Comparison of ENCODE assay signal across 13 cellular contexts in the genomic region with DNA sequence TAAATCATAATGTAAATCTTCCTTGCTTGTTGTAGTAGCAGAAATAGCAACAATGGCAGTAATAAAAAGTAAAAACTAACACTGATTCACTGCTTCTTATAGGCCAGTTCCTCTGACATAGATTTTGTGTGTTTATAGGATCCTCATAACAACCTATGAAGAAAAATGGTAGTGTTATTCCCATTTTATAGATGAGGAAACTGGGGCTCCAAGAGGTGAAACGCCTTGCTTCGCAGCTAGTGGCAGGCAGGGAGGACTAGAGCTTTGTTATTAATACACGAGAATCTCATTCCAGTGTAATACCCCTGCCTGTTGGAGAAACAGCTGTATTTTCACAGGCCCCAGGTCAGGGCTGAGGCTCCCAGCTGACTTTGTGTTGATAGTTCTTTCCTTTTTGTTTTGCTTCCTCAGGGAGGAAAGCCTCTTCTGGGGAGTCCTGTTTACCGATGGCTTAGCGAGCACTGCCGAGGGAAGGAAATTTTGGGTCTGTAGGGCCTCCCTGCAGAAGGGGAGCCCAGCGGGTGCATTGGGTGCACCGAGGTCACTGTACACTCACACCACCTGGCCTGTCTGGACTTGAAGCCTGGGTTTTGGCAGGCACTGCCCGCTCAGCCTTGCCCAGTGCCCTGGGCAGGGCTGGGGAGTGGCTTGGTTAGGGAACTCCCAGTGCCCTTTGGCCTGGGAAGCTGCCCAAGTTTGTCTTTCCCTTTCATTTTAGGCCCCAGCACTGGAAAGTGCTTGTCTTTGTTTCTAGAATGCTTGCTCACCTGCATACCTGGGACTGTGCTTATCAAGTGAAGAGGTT. TPM values are rescaled to one million over a fixed set of nuclear protein-coding genes. Genes with fewer than 3 reads are reported as not detected.
DNase-seq lines count a peak whose midpoint lies in the region; ATAC-seq, FAIRE-seq and TF ChIP-seq lines count a peak whose summit lies in the region.
"Had no signal": no experiment of that assay in that cellular context is flagged by ENCODE, and none has a peak within 500 bp of the region (broad histone marks: within the 10 kb centered on the region; RNA-seq: fewer than 3 reads in every experiment).

No MANE protein-coding gene starts in this region.

- in situ Hi-C loops in brain microvascular endothelial cell (cut with HindIII; ENCODE audit: low pct_ligation_motif_present, low sequenced_read_pairs), result no loop called here

- H3K4me3 ChIP-seq in MG63 (no peak overlapping the region), bronchial epithelial cell (ENCODE audit: low read depth, low read length) (no peak overlapping the region), right lobe of liver (no peak overlapping the region), subcutaneous abdominal adipose tissue (ENCODE audit: low read depth in 1 of 5, low read length in 5 of 5) (peak overlapping the region in 3 of 5 donors; percentile 13 to 47 (median 25)), brain microvascular endothelial cell (ENCODE audit: low read depth, low read length) (no peak overlapping the region)
- H3K4me3 ChIP-seq: HAP-1 had no signal

- H3K27me3 ChIP-seq in MG63 (no peaks in the 10 kb centered on the region), bronchial epithelial cell (ENCODE audit: control insufficient read depth, insufficient read depth, low read length) (no peaks in the 10 kb centered on the region), right lobe of liver (no peaks in the 10 kb centered on the region), subcutaneous abdominal adipose tissue (ENCODE audit: control insufficient read depth in 5 of 5, insufficient read depth in 4 of 5, low read length in 5 of 5) (no peaks in the 10 kb centered on the region), brain microvascular endothelial cell (replicated peaks) (no peaks in the 10 kb centered on the region)

- TF ChIP-seq CTCF in bronchial epithelial cell (IDR thresholded peaks at IDR 0.05; ENCODE audit: insufficient read depth, low read length, severe bottlenecking) (no peak), right lobe of liver (IDR thresholded peaks at IDR 0.05) (no peak), brain microvascular endothelial cell (IDR thresholded peaks at IDR 0.05; ENCODE audit: low read depth, low read length, missing control alignments) (no peak)

- DNase-seq in MG63, result peak; percentile 96
- DNase-seq in bronchial epithelial cell (ENCODE audit: low read depth), result peak; percentile 82
- DNase-seq in right lobe of liver, result peak; percentile 90 to 95 (median 94)
- DNase-seq in NCI-H1092 (lab: John Stamatoyannopoulos, UW), result no peak
- no peak for DNase-seq in brain microvascular endothelial cell
- DNase-seq in activated T-helper 2 cell treated with anti-CD3 and anti-CD28 coated beads, Interferon-gamma antibody, Interleukin-2, Interleukin-4, amounts not matched to agents 10 μg/mL and 5 μg/mL and 100 μg/mL, durations not matched to agents 14 hours and 24 hours and 36 hours (ENCODE audit: low spot score), result no peak
- DNase-seq: activated T-cell treated with anti-CD3 and anti-CD28 coated beads for 4 hours; NCI-H187; stimulated activated CD4-positive, alpha-beta T cell treated with anti-CD3 and anti-CD28 coated beads, Interleukin-2, amount 100 ng/mL, for 48 hours had no signal

- no peak overlapping the region for H3K27ac Mint-ChIP-seq in activated T-helper 2 cell treated with anti-CD3 and anti-CD28 coated beads, Interferon-gamma antibody, Interleukin-2, Interleukin-4, amounts not matched to agents 10 μg/mL and 5 μg/mL and 100 μg/mL, durations not matched to agents 14 hours and 24 hours and 36 hours

- peaks cover 0 to 36% (median 6%) of the 10 kb centered on the region in 4 donors for H3K4me1 ChIP-seq in right lobe of liver
- H3K4me1 ChIP-seq in subcutaneous abdominal adipose tissue (ENCODE audit: control insufficient read depth in 5 of 5, insufficient read depth in 5 of 5, low read length in 5 of 5), result peaks cover 19 to 66% (median 29%) of the 10 kb centered on the region in 5 donors
- H3K4me1 ChIP-seq: HAP-1 had no signal

- no peaks in the 10 kb centered on the region for H3K4me1 Mint-ChIP-seq in activated T-helper 2 cell treated with anti-CD3 and anti-CD28 coated beads, Interferon-gamma antibody, Interleukin-2, Interleukin-4, amounts not matched to agents 10 μg/mL and 5 μg/mL and 100 μg/mL, durations not matched to agents 14 hours and 24 hours and 36 hours (ENCODE audit: low read depth)

- no peak for TF ChIP-seq POLR2A in right lobe of liver (IDR thresholded peaks at IDR 0.05)

- ATAC-seq in right lobe of liver (peak; percentile 92 to 99 (median 98)), HG03460 (IDR thresholded peaks at IDR 0.05; ENCODE audit: unreplicated experiment) (no peak)

- H3K4me3 Mint-ChIP-seq in activated T-helper 2 cell treated with anti-CD3 and anti-CD28 coated beads, Interferon-gamma antibody, Interleukin-2, Interleukin-4, amounts not matched to agents 10 μg/mL and 5 μg/mL and 100 μg/mL, durations not matched to agents 14 hours and 24 hours and 36 hours (ENCODE audit: low read depth), result no peak overlapping the region

- H3K27me3 Mint-ChIP-seq in activated T-helper 2 cell treated with anti-CD3 and anti-CD28 coated beads, Interferon-gamma antibody, Interleukin-2, Interleukin-4, amounts not matched to agents 10 μg/mL and 5 μg/mL and 100 μg/mL, durations not matched to agents 14 hours and 24 hours and 36 hours (ENCODE audit: low read depth), result peaks cover 1% of the 10 kb centered on the region

- no peaks in the 10 kb centered on the region for H3K9me3 Mint-ChIP-seq in activated T-helper 2 cell treated with anti-CD3 and anti-CD28 coated beads, Interferon-gamma antibody, Interleukin-2, Interleukin-4, amounts not matched to agents 10 μg/mL and 5 μg/mL and 100 μg/mL, durations not matched to agents 14 hours and 24 hours and 36 hours

- H3K36me3 Mint-ChIP-seq in activated T-helper 2 cell treated with anti-CD3 and anti-CD28 coated beads, Interferon-gamma antibody, Interleukin-2, Interleukin-4, amounts not matched to agents 10 μg/mL and 5 μg/mL and 100 μg/mL, durations not matched to agents 14 hours and 24 hours and 36 hours (ENCODE audit: low read depth), result no peaks in the 10 kb centered on the region

- FAIRE-seq in bronchial epithelial cell (lab: Jason Lieb, UNC), result peak; percentile 43

- H3K9ac ChIP-seq in subcutaneous abdominal adipose tissue (ENCODE audit: low read length in 5 of 5), result peak overlapping the region in 2 of 5 donors; percentile 33 to 51

- WGBS in right lobe of liver (ENCODE audit: insufficient coverage, low coverage, low lambda C conversion rate, missing lambda C conversion rate), result 26% methylated on average over 7 of the region's 9 CpGs

- intact Hi-C loops in right lobe of liver (cut with DNase I), result no loop called here
- intact Hi-C loops in activated T-helper 2 cell treated with anti-CD3 and anti-CD28 coated beads, Interferon-gamma antibody, Interleukin-2, Interleukin-4, amounts not matched to agents 10 μg/mL and 5 μg/mL and 100 μg/mL, durations not matched to agents 14 hours and 24 hours and 36 hours (cut with micrococcal nuclease), result no loop called here

- H3K27ac ChIP-seq in right lobe of liver (peak overlapping the region in 2 of 3 donors; percentile 45 to 75), subcutaneous abdominal adipose tissue (ENCODE audit: low read depth, low read length) (peak overlapping the region; percentile 70), brain microvascular endothelial cell (no peak overlapping the region)

- peaks cover 21% of the 10 kb centered on the region for H3K36me3 ChIP-seq in MG63
- peaks cover 6% of the 10 kb centered on the region for H3K36me3 ChIP-seq in bronchial epithelial cell (ENCODE audit: control insufficient read depth, insufficient read depth, low read length)
- H3K36me3 ChIP-seq in right lobe of liver, result no peaks in the 10 kb centered on the region
- no peaks in the 10 kb centered on the region for H3K36me3 ChIP-seq in subcutaneous abdominal adipose tissue (ENCODE audit: control insufficient read depth in 5 of 5, insufficient read depth in 5 of 5, low read length in 5 of 5)
- no peaks in the 10 kb centered on the region for H3K36me3 ChIP-seq in brain microvascular endothelial cell (replicated peaks)
- H3K36me3 ChIP-seq: HAP-1 had no signal

- H3K9me3 ChIP-seq in MG63, result no peaks in the 10 kb centered on the region
- H3K9me3 ChIP-seq in right lobe of liver, result no peaks in the 10 kb centered on the region
- no peaks in the 10 kb centered on the region for H3K9me3 ChIP-seq in subcutaneous abdominal adipose tissue (ENCODE audit: control insufficient read depth in 5 of 5, low read length in 5 of 5)
- H3K9me3 ChIP-seq: HAP-1 had no signal

RNA-seq across cellular contexts. Expression of a gene that starts 13.5 kb away (rescaled TPM):
- total RNA-seq in MG63 (2014; rRNA removed; shearing (Covaris generic); ENCODE audit: low replicate concordance), result 7.5 and 10.2 TPM in 2 replicates
- total RNA-seq in bronchial epithelial cell (14.7 and 24.2 TPM in 2 replicates), right lobe of liver (10 to 100 TPM; 31.1 to 56.6 (median 39.2) TPM)
- 10.5 TPM in 2 replicates for total RNA-seq in activated T-helper 2 cell treated with anti-CD3 and anti-CD28 coated beads, Interferon-gamma antibody, Interleukin-2, Interleukin-4, amounts not matched to agents 10 μg/mL and 5 μg/mL and 100 μg/mL, durations not matched to agents 14 hours and 24 hours and 36 hours

RNA-seq across cellular contexts. Expression of a gene that starts 19.5 kb away (rescaled TPM):
- total RNA-seq in MG63 (2014; rRNA removed; shearing (Covaris generic); ENCODE audit: low replicate concordance), result not detected in 2 replicates
- total RNA-seq in bronchial epithelial cell (not detected in 2 replicates), right lobe of liver (not detected)
- total RNA-seq in activated T-helper 2 cell treated with anti-CD3 and anti-CD28 coated beads, Interferon-gamma antibody, Interleukin-2, Interleukin-4, amounts not matched to agents 10 μg/mL and 5 μg/mL and 100 μg/mL, durations not matched to agents 14 hours and 24 hours and 36 hours, result not detected in 2 replicates
- total RNA-seq: dermis microvascular lymphatic vessel endothelial cell had no signal

Comparison
In these comparisons a context has a peak if more than half of its experiments do, and no peak if none do; other contexts are left out.
1. DNase-seq: peak in MG63 (single experiment), bronchial epithelial cell (single experiment) and right lobe of liver (3 of 3); none in NCI-H1092 (single experiment), brain microvascular endothelial cell (single experiment) and activated T-helper 2 cell treated with anti-CD3 and anti-CD28 coated beads, Interferon-gamma antibody, Interleukin-2, Interleukin-4, amounts not matched to agents 10 μg/mL and 5 μg/mL and 100 μg/mL, durations not matched to agents 14 hours and 24 hours and 36 hours (single experiment).
2. H3K4me3 ChIP-seq: peak in subcutaneous abdominal adipose tissue (3 of 5); none in MG63 (single experiment), bronchial epithelial cell (single experiment), right lobe of liver (0 of 3) and brain microvascular endothelial cell (single experiment).